In genomic region chr13:102773441-102774209, GRCh38 we compare ENCODE assay signal across 8 cellular contexts. TPM values are rescaled to one million over a fixed set of nuclear protein-coding genes. Genes with fewer than 3 reads are reported as not detected.
DNase-seq lines count a peak whose midpoint lies in the region; ATAC-seq and TF ChIP-seq lines count a peak whose summit lies in the region.

Gene TEX30, minus strand, starts transcription at chr13:102773786. Its CDS starts 3,760 bp downstream, at chr13:102770026.

- TF ChIP-seq CTCF in GM12875 (IDR thresholded peaks at IDR 0.05; ENCODE audit: borderline replicate concordance, insufficient read depth, low read depth, low read length) (0 out of 2 replicates have a peak, but pooled peaks have one; percentile 15), cardiac muscle cell (IDR thresholded peaks at IDR 0.05; ENCODE audit: low read depth, low read length) (no peak), type B pancreatic cell (conservative IDR thresholded peaks at IDR 0.05) (peak; percentile 44)

- H3K4me3 ChIP-seq in GM12875 (ENCODE audit: low read depth, low read length) (peak within 1 kb of the TSS; percentile 98), adipocyte (ENCODE audit: low read length) (peak within 1 kb of the TSS; percentile 86), cardiac muscle cell (peak within 1 kb of the TSS; percentile 48)

- H3K4me3 Mint-ChIP-seq in type B pancreatic cell = peak within 1 kb of the TSS; percentile 87

- H3K27me3 ChIP-seq in adipocyte (replicated peaks; ENCODE audit: control insufficient read depth, insufficient read depth, low read length) (no peaks in the 10 kb centered on the region), cardiac muscle cell (peaks cover 4% of the 10 kb centered on the region)

- no peaks in the 10 kb centered on the region for H3K9me3 ChIP-seq in adipocyte (ENCODE audit: control insufficient read depth, low read length)
- H3K9me3 ChIP-seq in cardiac muscle cell (ENCODE audit: low read depth) = no peaks in the 10 kb centered on the region

- peak; percentile 94 for ATAC-seq in HG02610 (IDR thresholded peaks at IDR 0.05; ENCODE audit: unreplicated experiment)

- H3K9me3 Mint-ChIP-seq in type B pancreatic cell = no peaks in the 10 kb centered on the region

- intact Hi-C loops in posterior cingulate gyrus (cut with DNase I) = loop anchor here (1.0 to 2.0 kb wide), 3 partner anchors 26 to 181 kb away; partner anchors contain the start of genes BIVM and ERCC5

- H3K27ac Mint-ChIP-seq in type B pancreatic cell = peak within 1 kb of the TSS; percentile 79

- H3K9ac ChIP-seq in adipocyte (ENCODE audit: low read length) = peak within 1 kb of the TSS; percentile 94

- peak within 1 kb of the TSS; percentile 1 for H3K27ac ChIP-seq in cardiac muscle cell

- peaks cover 4% of the 10 kb centered on the region for H3K4me1 ChIP-seq in adipocyte (ENCODE audit: control insufficient read depth, insufficient read depth, low read length)
- no peaks in the 10 kb centered on the region for H3K4me1 ChIP-seq in cardiac muscle cell (ENCODE audit: low read depth)

- peak; percentile 76 for DNase-seq in NCI-H1048 (lab: John Stamatoyannopoulos, UW)
- DNase-seq in T follicular helper cell (ENCODE audit: low read depth) = peak; percentile 77
- peak; percentile 94 for DNase-seq in adipocyte (ENCODE audit: low read depth)
- DNase-seq in cardiac muscle cell (ENCODE audit: low read depth in 1 of 2, low spot score in 1 of 2) = peak; percentile 84 to 91
- peak; percentile 67 to 97 (median 76) for DNase-seq in posterior cingulate gyrus
- peak; percentile 90 for DNase-seq in type B pancreatic cell (ENCODE audit: extremely low spot score, unreplicated experiment)

- H3K36me3 ChIP-seq in adipocyte (ENCODE audit: control insufficient read depth, insufficient read depth, low read length, severe bottlenecking) = no peaks in the 10 kb centered on the region
- no peaks in the 10 kb centered on the region for H3K36me3 ChIP-seq in cardiac muscle cell

- no peaks in the 10 kb centered on the region for H3K27me3 Mint-ChIP-seq in type B pancreatic cell

- H3K4me1 Mint-ChIP-seq in type B pancreatic cell (ENCODE audit: unreplicated experiment) = peaks cover 8% of the 10 kb centered on the region

- peaks cover 4% of the 10 kb centered on the region for H3K36me3 Mint-ChIP-seq in type B pancreatic cell

RNA-seq across cellular contexts. Expression of gene TEX30, which starts in this region (rescaled TPM):
- total RNA-seq in cardiac muscle cell (4.9 and 5.2 TPM in 2 replicates), type B pancreatic cell (ENCODE audit: low replicate concordance) (10.9 and 14.5 TPM in 2 replicates)
- 10.8 and 13.5 TPM in 2 replicates for polyA plus RNA-seq in cardiac muscle cell

Comparison
In these comparisons a context has a peak if more than half of its experiments do, and no peak if none do; other contexts are left out.
1. Peak in every context shown above with its lines: DNase-seq, ATAC-seq, H3K4me3 ChIP-seq and H3K27ac ChIP-seq.
2. H3K4me3 ChIP-seq: peak in every context shown above with its lines; median percentile 98 in GM12875; 86 in adipocyte; 48 in cardiac muscle cell.